ENCODE assay signal across 10 cellular contexts in genomic region chr2:30113617-30114293, GRCh38. TPM values are rescaled to one million over a fixed set of nuclear protein-coding genes. Genes with fewer than 3 reads are reported as not detected.
DNase-seq lines count a peak whose midpoint lies in the region; ATAC-seq, FAIRE-seq and TF ChIP-seq lines count a peak whose summit lies in the region.
"Had no signal": no experiment of that assay in that cellular context is flagged by ENCODE, and none has a peak within 500 bp of the region (broad histone marks: within the 10 kb centered on the region; RNA-seq: fewer than 3 reads in every experiment).

No MANE protein-coding gene starts in this region.

- FAIRE-seq in HepG2 (lab: Jason Lieb, UNC), result no peak

- ATAC-seq in HepG2 (peak; percentile 66), HG03175 (IDR thresholded peaks at IDR 0.05; ENCODE audit: unreplicated experiment) (no peak), HG02973 (IDR thresholded peaks at IDR 0.05; ENCODE audit: unreplicated experiment) (no peak)

- no peak overlapping the region for H3K4me2 ChIP-seq in HepG2 (ENCODE audit: low read depth, low read length)

- no TSS peak for BruUV-seq in HepG2 (replicated peaks; lab: Mats Ljungman, UMichigan)

- H3K79me2 ChIP-seq in HepG2 (ENCODE audit: insufficient read depth, low read length), result no peaks in the 10 kb centered on the region

- H3K27ac ChIP-seq in HepG2 (ENCODE audit: extremely low read length, insufficient read depth, low read length), result no peak overlapping the region
- H3K27ac ChIP-seq: tibial artery had no signal

- TF ChIP-seq POLR2A in HepG2 (IDR thresholded peaks at IDR 0.05; ENCODE audit: insufficient read depth in 1 of 2, low read depth in 2 of 2, low read length in 2 of 2), result no peak

- no peak overlapping the region for H3K9ac ChIP-seq in HepG2 (ENCODE audit: insufficient read depth, low read depth, low read length)

- peaks cover 16% of the 10 kb centered on the region for H3K4me1 ChIP-seq in HepG2 (ENCODE audit: insufficient read depth, low read length)

- H2AFZ ChIP-seq in HepG2 (ENCODE audit: low read length), result no peak overlapping the region

- TF ChIP-seq EP300 in HepG2 (IDR thresholded peaks at IDR 0.05; ENCODE audit: low read depth in 2 of 2, low read length in 2 of 2) (no peak), HepG2 (CRISPR knock-in tag; IDR thresholded peaks at IDR 0.05; ENCODE audit: borderline replicate concordance) (no peak)

- DNase-seq in AG04449 (ENCODE audit: low read depth, low spot score), result peak; percentile 92
- DNase-seq in M059J (ENCODE audit: low read depth), result peak; percentile 98
- peak; percentile 65 to 88 for DNase-seq in cardiac fibroblast (ENCODE audit: low read depth in 2 of 2)
- DNase-seq in HepG2 (ENCODE audit: low spot score), result no peak
- DNase-seq in HUDEP-2 (lab: John Stamatoyannopoulos, UW; ENCODE audit: unreplicated experiment in 76 of 76), result no peak
- DNase-seq in KG1 (lab: John Stamatoyannopoulos, UW), result no peak
- DNase-seq: stimulated activated CD4-positive, alpha-beta T cell treated with anti-CD3 and anti-CD28 coated beads, Interleukin-15, amount 100 ng/mL, for 24 hours had no signal

- peaks cover 0 to 12% of the 10 kb centered on the region in 2 experiments; a peak in 3 of 5 replicates for H3K27me3 ChIP-seq in HepG2 (ENCODE audit: control insufficient read depth in 1 of 2, insufficient read depth in 2 of 2, low read length in 2 of 2)

- H3K36me3 ChIP-seq in HepG2 (replicated peaks in 1 of 2; ENCODE audit: control insufficient read depth in 1 of 2, insufficient read depth in 2 of 2, low read length in 2 of 2), result no peaks in the 10 kb centered on the region
- H3K36me3 ChIP-seq: tibial artery had no signal

- TF ChIP-seq CTCF in AG04449 (IDR thresholded peaks at IDR 0.05; ENCODE audit: insufficient read depth, low read length, missing control alignments) (no peak), cardiac fibroblast (IDR thresholded peaks at IDR 0.05; ENCODE audit: low read depth, low read length) (no peak), HepG2 (CRISPR knock-in tag; IDR thresholded peaks at IDR 0.05) (no peak)

- no peak overlapping the region for H3K4me3 ChIP-seq in AG04449 (ENCODE audit: low read depth, low read length)
- no peak overlapping the region for H3K4me3 ChIP-seq in cardiac fibroblast (replicated peaks in 1 of 2; ENCODE audit: low read depth in 2 of 2, low read length in 2 of 2)
- no peak overlapping the region for H3K4me3 ChIP-seq in HepG2 (replicated peaks in 1 of 3; ENCODE audit: insufficient read depth in 1 of 3, low read depth in 2 of 3, low read length in 3 of 3)
- H3K4me3 ChIP-seq: tibial artery had no signal

- 24% methylated on average over 5 of the region's 5 CpGs for WGBS in HepG2 (ENCODE audit: low lambda C conversion rate)

- intact Hi-C loops in HepG2 (cut with micrococcal nuclease; ENCODE audit: unreplicated experiment), result no loop called here

- CTCF ChIA-PET in AG04449 (lab: Yijun Ruan, JAX), result interaction anchor here (0.9 to 10.6 kb wide), 13 partner anchors 11 to 806 kb away, joined by 3 to 182 read pairs (median 15); partner anchors contain the start of gene ALK
- CTCF ChIA-PET in HepG2 (lab: Yijun Ruan, JAX; ENCODE audit: low intra/inter-chr PET ratio, low total read pairs), result interaction anchor here (4.4 kb wide), 1 partner anchor 21 kb away, joined by 106 read pairs; no protein-coding TSS in a partner anchor

- in situ Hi-C loops in HepG2 (cut with HindIII; ENCODE audit: extremely low pct_ligation_motif_present, low pct_unique_long_range_greater_than_20kb), result no loop called here

- POLR2A ChIA-PET in AG04449 (lab: Yijun Ruan, JAX) (interaction anchor here (0.6 to 2.2 kb wide), 4 partner anchors 8 to 1080 kb away, joined by 3 to 14 read pairs (median 4); partner anchors contain the start of genes LBH and YPEL5), HepG2 (lab: Yijun Ruan, JAX) (no interaction called here)

- TF ChIP-seq RAD21 in HepG2 (CRISPR knock-in tag; IDR thresholded peaks at IDR 0.05), result no peak

- H4K20me1 ChIP-seq in HepG2 (ENCODE audit: insufficient read depth, low read length), result no peaks in the 10 kb centered on the region

- H3K9me3 ChIP-seq in HepG2 (ENCODE audit: low read length), result no peaks in the 10 kb centered on the region
- H3K9me3 ChIP-seq: tibial artery had no signal

TF ChIP-seq in HepG2, 621 proteins besides CTCF, POLR2A, EP300 and RAD21:
- TF ChIP-seq NFKB2 (CRISPR knock-in tag; IDR thresholded peaks at IDR 0.05; ENCODE audit: borderline replicate concordance), result no peak
- TF ChIP-seq, protein P1, sequence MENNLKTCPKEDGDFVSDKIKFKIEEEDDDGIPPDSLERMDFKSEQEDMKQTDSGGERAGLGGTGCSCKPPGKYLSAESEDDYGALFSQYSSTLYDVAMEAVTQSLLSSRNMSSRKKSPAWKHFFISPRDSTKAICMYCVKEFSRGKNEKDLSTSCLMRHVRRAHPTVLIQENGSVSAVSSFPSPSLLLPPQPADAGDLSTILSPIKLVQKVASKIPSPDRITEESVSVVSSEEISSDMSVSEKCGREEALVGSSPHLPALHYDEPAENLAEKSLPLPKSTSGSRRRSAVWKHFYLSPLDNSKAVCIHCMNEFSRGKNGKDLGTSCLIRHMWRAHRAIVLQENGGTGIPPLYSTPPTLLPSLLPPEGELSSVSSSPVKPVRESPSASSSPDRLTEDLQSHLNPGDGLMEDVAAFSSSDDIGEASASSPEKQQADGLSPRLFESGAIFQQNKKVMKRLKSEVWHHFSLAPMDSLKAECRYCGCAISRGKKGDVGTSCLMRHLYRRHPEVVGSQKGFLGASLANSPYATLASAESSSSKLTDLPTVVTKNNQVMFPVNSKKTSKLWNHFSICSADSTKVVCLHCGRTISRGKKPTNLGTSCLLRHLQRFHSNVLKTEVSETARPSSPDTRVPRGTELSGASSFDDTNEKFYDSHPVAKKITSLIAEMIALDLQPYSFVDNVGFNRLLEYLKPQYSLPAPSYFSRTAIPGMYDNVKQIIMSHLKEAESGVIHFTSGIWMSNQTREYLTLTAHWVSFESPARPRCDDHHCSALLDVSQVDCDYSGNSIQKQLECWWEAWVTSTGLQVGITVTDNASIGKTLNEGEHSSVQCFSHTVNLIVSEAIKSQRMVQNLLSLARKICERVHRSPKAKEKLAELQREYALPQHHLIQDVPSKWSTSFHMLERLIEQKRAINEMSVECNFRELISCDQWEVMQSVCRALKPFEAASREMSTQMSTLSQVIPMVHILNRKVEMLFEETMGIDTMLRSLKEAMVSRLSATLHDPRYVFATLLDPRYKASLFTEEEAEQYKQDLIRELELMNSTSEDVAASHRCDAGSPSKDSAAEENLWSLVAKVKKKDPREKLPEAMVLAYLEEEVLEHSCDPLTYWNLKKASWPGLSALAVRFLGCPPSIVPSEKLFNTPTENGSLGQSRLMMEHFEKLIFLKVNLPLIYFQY (CRISPR knock-in tag; IDR thresholded peaks at IDR 0.05; ENCODE audit: borderline replicate concordance), result no peak
- TF ChIP-seq ZNF17 (CRISPR knock-in tag; IDR thresholded peaks at IDR 0.05), result no peak
- TF ChIP-seq TAF15 (IDR thresholded peaks at IDR 0.05; ENCODE audit: low read depth, low read length, poor library complexity, severe bottlenecking), result no peak
- TF ChIP-seq, protein P2, sequence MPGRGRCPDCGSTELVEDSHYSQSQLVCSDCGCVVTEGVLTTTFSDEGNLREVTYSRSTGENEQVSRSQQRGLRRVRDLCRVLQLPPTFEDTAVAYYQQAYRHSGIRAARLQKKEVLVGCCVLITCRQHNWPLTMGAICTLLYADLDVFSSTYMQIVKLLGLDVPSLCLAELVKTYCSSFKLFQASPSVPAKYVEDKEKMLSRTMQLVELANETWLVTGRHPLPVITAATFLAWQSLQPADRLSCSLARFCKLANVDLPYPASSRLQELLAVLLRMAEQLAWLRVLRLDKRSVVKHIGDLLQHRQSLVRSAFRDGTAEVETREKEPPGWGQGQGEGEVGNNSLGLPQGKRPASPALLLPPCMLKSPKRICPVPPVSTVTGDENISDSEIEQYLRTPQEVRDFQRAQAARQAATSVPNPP (CRISPR knock-in tag; IDR thresholded peaks at IDR 0.05), result no peak
- TF ChIP-seq PTBP1 (IDR thresholded peaks at IDR 0.05; ENCODE audit: low read depth, low read length, poor library complexity, severe bottlenecking), result no peak
- no peak for TF ChIP-seq ZBTB38 (CRISPR knock-in tag; IDR thresholded peaks at IDR 0.05)

RNA-seq across cellular contexts. Expression of gene YPEL5, which starts 33.1 kb away (rescaled TPM):
- 92.2 and 129 TPM in 2 replicates for total RNA-seq in M059J (2014; rRNA removed; shearing (Covaris generic))
- total RNA-seq in HepG2 (2016; rRNA removed; fragmentation: Illumina TruSeq; extraction: Trizol), result 12.7 and 20.8 TPM in 2 replicates
- 3.1 and 4.2 TPM in 2 replicates for total RNA-seq in HepG2 (2016; cell fraction: cytosol; rRNA removed; fragmentation: Illumina TruSeq; extraction: Trizol; ENCODE audit: low read depth)
- total RNA-seq in HepG2 (2016; cell fraction: insoluble cytoplasmic fraction; rRNA removed; fragmentation: Illumina TruSeq; extraction: Trizol), result 13.3 and 21.4 TPM in 2 replicates
- total RNA-seq in HepG2 (2016; cell fraction: membrane; rRNA removed; fragmentation: Illumina TruSeq; extraction: Trizol), result 10.5 and 12.1 TPM in 2 replicates
- total RNA-seq in HepG2 (2016; cell fraction: nucleus; rRNA removed; fragmentation: Illumina TruSeq; extraction: Trizol), result 14.3 and 15.3 TPM in 2 replicates
- 49.7 and 55.6 TPM in 2 replicates for polyA plus RNA-seq in HepG2 (2011; rRNA removed)
- polyA plus RNA-seq in HepG2 (2011; cell fraction: cytosol; rRNA removed), result 28.5 and 45.1 TPM in 2 replicates
- polyA plus RNA-seq in HepG2 (2011; cell fraction: nucleus; rRNA removed), result 19.0 and 23.4 TPM in 2 replicates
- polyA plus RNA-seq in HepG2 (2012), result 47.3 and 48.5 TPM in 2 replicates
- polyA plus RNA-seq in HepG2 (2016; cell fraction: cytosol; fragmentation: Illumina TruSeq; extraction: Trizol; ENCODE audit: low read depth), result 3.6 and 4.4 TPM in 2 replicates
- 30.6 and 37.0 TPM in 2 replicates for polyA plus RNA-seq in HepG2 (2016; cell fraction: insoluble cytoplasmic fraction; fragmentation: Illumina TruSeq; extraction: Trizol; ENCODE audit: low read depth)
- 8.1 and 9.4 TPM in 2 replicates for polyA plus RNA-seq in HepG2 (2016; cell fraction: membrane; fragmentation: Illumina TruSeq; extraction: Trizol; ENCODE audit: low read depth)
- polyA plus RNA-seq in HepG2 (2016; cell fraction: nucleus; fragmentation: Illumina TruSeq; extraction: Trizol; ENCODE audit: insufficient read depth, low read depth), result 16.6 and 19.4 TPM in 2 replicates
- polyA minus RNA-seq in HepG2 (2011; rRNA and poly(A)+ RNA removed; ENCODE audit: low replicate concordance), result 8.5 and 44.5 TPM in 2 replicates
- 24.6 and 35.0 TPM in 2 replicates for polyA minus RNA-seq in HepG2 (2011; cell fraction: cytosol; rRNA and poly(A)+ RNA removed)
- 38.5 and 44.5 TPM in 2 replicates for polyA minus RNA-seq in HepG2 (2011; cell fraction: nucleus; rRNA and poly(A)+ RNA removed)

Comparison
In these comparisons a context has a peak if more than half of its experiments do, and no peak if none do; other contexts are left out.
1. DNase-seq: peak in AG04449 (single experiment), M059J (single experiment) and cardiac fibroblast (2 of 2); none in HepG2 (single experiment), HUDEP-2 (0 of 76) and KG1 (single experiment).